8 cellular contexts compared by ENCODE assay signal in the genomic region with DNA sequence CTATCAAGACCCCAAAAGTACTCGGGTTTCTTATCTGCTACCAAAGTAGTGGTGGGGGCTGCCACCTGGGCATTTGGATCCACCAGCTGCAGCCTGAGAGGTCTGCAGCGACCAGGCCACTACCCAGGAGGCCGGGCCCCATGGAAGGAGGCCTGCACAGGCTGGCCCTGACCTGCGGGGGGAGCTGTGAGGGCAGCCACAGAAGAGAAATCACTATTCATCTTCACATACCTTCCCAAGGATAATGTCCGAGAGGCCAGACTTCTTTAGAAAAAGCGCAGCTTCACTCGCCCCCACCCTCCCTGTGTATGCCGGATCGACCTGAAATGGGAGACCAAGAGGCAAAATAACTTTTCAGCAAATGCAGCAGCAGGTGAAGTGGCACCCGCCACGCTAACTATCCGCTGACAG. TPM values are rescaled to one million over a fixed set of nuclear protein-coding genes. Genes with fewer than 3 reads are reported as not detected.
A peak's percentile ranks its signal among the peaks of the same experiment; 100 is the strongest.
DNase-seq lines count a peak whose midpoint lies in the region; ATAC-seq and TF ChIP-seq lines count a peak whose summit lies in the region.

No MANE protein-coding gene starts in this region.

- H3K4me1 Mint-ChIP-seq in GM23338 = peaks cover 34% of the 10 kb centered on the region

- H3F3A ChIP-seq in GM23338 (replicated peaks; ENCODE audit: low read depth) = peaks cover 8% of the 10 kb centered on the region; the same call in 1 of the 2 replicates

- H3K4me1 ChIP-seq in GM23338 (ENCODE audit: insufficient read depth) = peaks cover 22% of the 10 kb centered on the region
- H3K4me1 ChIP-seq in effector memory CD4-positive, alpha-beta T cell (ENCODE audit: control insufficient read depth, insufficient read depth, low read length, poor library complexity, severe bottlenecking) = no peaks in the 10 kb centered on the region

- H3K4me2 ChIP-seq in GM23338 = no peak overlapping the region

- H3K27ac ChIP-seq in GM23338 (ENCODE audit: low read depth) = peak overlapping the region; percentile 83
- no peak overlapping the region for H3K27ac ChIP-seq in effector memory CD4-positive, alpha-beta T cell (ENCODE audit: insufficient read depth, low read length, poor library complexity, severe bottlenecking)

- no peak for DNase-seq in AG09319 (ENCODE audit: extremely low read depth, low read depth)
- peak; percentile 80 for DNase-seq in GM23338 (ENCODE audit: low spot score)
- DNase-seq in iPS-NIHi7 (ENCODE audit: extremely low spot score) = peak; percentile 86
- no peak for DNase-seq in HCEC 1CT
- DNase-seq in effector memory CD4-positive, alpha-beta T cell = no peak
- DNase-seq in T-helper 9 cell = no peak

- peaks cover 53% of the 10 kb centered on the region for H3K79me2 ChIP-seq in GM23338 (replicated peaks; ENCODE audit: insufficient read depth)

- H3K27me3 Mint-ChIP-seq in GM23338 (ENCODE audit: insufficient read depth, low read depth, poor library complexity) = peaks cover 3% of the 10 kb centered on the region

- H3K36me3 ChIP-seq in GM23338 (ENCODE audit: insufficient read depth) = peaks cover 17% of the 10 kb centered on the region; the same call in 1 of the 2 replicates
- peaks cover 16% of the 10 kb centered on the region for H3K36me3 ChIP-seq in effector memory CD4-positive, alpha-beta T cell (ENCODE audit: control insufficient read depth, insufficient read depth, low read length)

- no peaks in the 10 kb centered on the region for H3K9me3 ChIP-seq in effector memory CD4-positive, alpha-beta T cell (ENCODE audit: control insufficient read depth, low read length)

- H3K9me3 Mint-ChIP-seq in GM23338 = no peaks in the 10 kb centered on the region

- no peaks in the 10 kb centered on the region for H3K27me3 ChIP-seq in GM23338 (ENCODE audit: insufficient read depth)
- H3K27me3 ChIP-seq in effector memory CD4-positive, alpha-beta T cell (replicated peaks; ENCODE audit: control insufficient read depth, insufficient read depth, low read length, poor library complexity, severe bottlenecking) = no peaks in the 10 kb centered on the region

- no peaks in the 10 kb centered on the region for H3K9me2 ChIP-seq in GM23338 (ENCODE audit: insufficient read depth)

- H3K36me3 Mint-ChIP-seq in GM23338 (ENCODE audit: low read depth) = peaks cover 27% of the 10 kb centered on the region

- peak; percentile 36 for TF ChIP-seq CTCF in AG09319 (IDR thresholded peaks at IDR 0.05; ENCODE audit: low read depth, low read length)
- peak; percentile 81 to 83 for TF ChIP-seq CTCF in GM23338 (conservative IDR thresholded peaks at IDR 0.05; ENCODE audit: low read depth in 2 of 2)
- peak; percentile 65 for TF ChIP-seq CTCF in WI38 (IDR thresholded peaks at IDR 0.05; ENCODE audit: low read depth, low read length)

- H3K4me3 Mint-ChIP-seq in GM23338 = no peak overlapping the region

- H3K4me3 ChIP-seq in GM23338 (no peak overlapping the region), WI38 (ENCODE audit: low read depth, low read length) (no peak overlapping the region)
- no peak overlapping the region for H3K4me3 ChIP-seq in effector memory CD4-positive, alpha-beta T cell (ENCODE audit: insufficient read depth, low read depth, low read length, poor library complexity, severe bottlenecking)

- H4K20me1 ChIP-seq in GM23338 (replicated peaks; ENCODE audit: insufficient read depth) = peaks cover 44% of the 10 kb centered on the region

- no peak overlapping the region for H2AFZ ChIP-seq in GM23338

- ATAC-seq in GM23338 (peak; percentile 94), HG03139 (IDR thresholded peaks at IDR 0.05; ENCODE audit: unreplicated experiment) (no peak)

- H3K27ac Mint-ChIP-seq in GM23338 = no peak overlapping the region

TF ChIP-seq in GM23338, 12 proteins besides CTCF, POLR2A, EP300 and RAD21 (continues in another document):
- TF ChIP-seq ZNF114 (CRISPR knock-in tag; IDR thresholded peaks at IDR 0.05) = no peak
- no peak for TF ChIP-seq NANOG (IDR thresholded peaks at IDR 0.05; ENCODE audit: borderline replicate concordance)
- TF ChIP-seq POLR2AphosphoS5 (IDR thresholded peaks at IDR 0.05; ENCODE audit: low read depth) = no peak
- no peak for TF ChIP-seq JUNB (IDR thresholded peaks at IDR 0.05; ENCODE audit: unreplicated experiment)
- TF ChIP-seq EZH2 (IDR thresholded peaks at IDR 0.05; ENCODE audit: low read depth, unreplicated experiment) = no peak
- no peak for TF ChIP-seq ZNF462 (CRISPR knock-in tag; IDR thresholded peaks at IDR 0.05)

RNA-seq across cellular contexts. Expression of gene EPS15L1, which starts 30.1 kb away (rescaled TPM):
- total RNA-seq in GM23338 (2014; rRNA removed; shearing (Covaris generic)) = 23.9 and 25.7 TPM in 2 replicates
- polyA plus RNA-seq in GM23338 (2016; fragmentation: Nextera tagmentation; extraction: Ambion mirVana) = 31.3 and 32.5 TPM in 2 replicates

RNA-seq across cellular contexts. Expression of gene CALR3, which starts 54.3 kb away (rescaled TPM):
- 0.66 TPM in 1 of 2 replicates, not detected in the other for total RNA-seq in GM23338 (2014; rRNA removed; shearing (Covaris generic))
- polyA plus RNA-seq in GM23338 (2016; fragmentation: Nextera tagmentation; extraction: Ambion mirVana) = 0.42 and 0.73 TPM in 2 replicates

RNA-seq across cellular contexts. Expression of gene C19orf44, which starts 54.5 kb away (rescaled TPM):
- total RNA-seq in GM23338 (2014; rRNA removed; shearing (Covaris generic)) = 4.0 and 5.9 TPM in 2 replicates
- 1.5 and 2.5 TPM in 2 replicates for polyA plus RNA-seq in GM23338 (2016; fragmentation: Nextera tagmentation; extraction: Ambion mirVana)

Comparison
In these comparisons a context has a peak if more than half of its experiments do, and no peak if none do; other contexts are left out.
1. DNase-seq: peak in GM23338 (single experiment) and iPS-NIHi7 (single experiment); none in AG09319 (single experiment), HCEC 1CT (single experiment), effector memory CD4-positive, alpha-beta T cell (0 of 3) and T-helper 9 cell (single experiment).
2. Peak in every context shown above with its lines, with median percentiles within 50 percentile points of each other: CTCF ChIP-seq.